ENCODE assay signal across 16 cellular contexts in genomic region chr10:29381230-29381563, GRCh38.
"Had no signal": no experiment of that assay in that cellular context is flagged by ENCODE, and none has a peak within 500 bp of the region (broad histone marks: within the 10 kb centered on the region; RNA-seq: fewer than 3 reads in every experiment).

No MANE protein-coding gene starts in this region.

- H3K4me3 Mint-ChIP-seq: activated CD4-positive, alpha-beta memory T cell treated with anti-CD3 and anti-CD28 coated beads, Interleukin-2, amount 10 ng/mL, durations not matched to agents 7 days and 5 days; activated CD4-positive, alpha-beta T cell treated with anti-CD3 and anti-CD28 coated beads for 36 hours; activated T-cell treated with anti-CD3 and anti-CD28 coated beads, Interleukin-2, amount 50 U/mL, for 24 hours; central memory CD8-positive, alpha-beta T cell; neural crest cell had no signal

- H3K36me3 ChIP-seq: esophagus squamous epithelium, lower lobe of right lung, ovary, sigmoid colon, stomach, thoracic aorta had no signal

- H3K9me3 ChIP-seq: esophagus squamous epithelium, lower lobe of right lung, ovary, sigmoid colon, stomach, thoracic aorta had no signal

- ATAC-seq: activated CD4-positive, alpha-beta T cell treated with anti-CD3 and anti-CD28 coated beads for 36 hours; lower lobe of right lung; T-helper 17 cell had no signal

- H3K9me3 Mint-ChIP-seq: activated CD4-positive, alpha-beta memory T cell treated with anti-CD3 and anti-CD28 coated beads, Interleukin-2, amount 10 ng/mL, durations not matched to agents 7 days and 5 days; activated T-cell treated with anti-CD3 and anti-CD28 coated beads, Interleukin-2, amount 50 U/mL, for 24 hours; central memory CD8-positive, alpha-beta T cell; neural crest cell had no signal

- H3K4me3 ChIP-seq: esophagus squamous epithelium, lower lobe of right lung, ovary, sigmoid colon, stomach, thoracic aorta had no signal

- H3K27ac ChIP-seq: esophagus squamous epithelium, lower lobe of right lung, ovary, stomach, thoracic aorta had no signal

- DNase-seq: activated CD4-positive, alpha-beta memory T cell treated with anti-CD3 and anti-CD28 coated beads, Interleukin-2, amount 10 ng/mL, durations not matched to agents 7 days and 5 days; activated CD4-positive, alpha-beta T cell treated with anti-CD3 and anti-CD28 coated beads for 36 hours; activated effector memory CD4-positive, alpha-beta T cell treated with Interleukin-2 at 50 U/mL for 16 hours; activated naive CD4-positive, alpha-beta T cell treated with anti-CD3 and anti-CD28 coated beads, Interleukin-2, amount 50 U/mL, for 16 hours; activated T-cell treated with anti-CD3 and anti-CD28 coated beads, Interleukin-2, amount 50 U/mL, for 24 hours; effector CD8-positive, alpha-beta T cell; esophagus squamous epithelium; lower lobe of right lung; ovary; sigmoid colon; stimulated activated CD4-positive, alpha-beta T cell treated with anti-CD3 and anti-CD28 coated beads, Interleukin-2, amount 100 ng/mL, for 24 hours; stomach; T-helper 17 cell had no signal

- H3K27me3 ChIP-seq: esophagus squamous epithelium, ovary, sigmoid colon, stomach had no signal

- H3K4me1 ChIP-seq: esophagus squamous epithelium, lower lobe of right lung had no signal
